Comparison of ENCODE assay signal across 12 cellular contexts in the genomic region with DNA sequence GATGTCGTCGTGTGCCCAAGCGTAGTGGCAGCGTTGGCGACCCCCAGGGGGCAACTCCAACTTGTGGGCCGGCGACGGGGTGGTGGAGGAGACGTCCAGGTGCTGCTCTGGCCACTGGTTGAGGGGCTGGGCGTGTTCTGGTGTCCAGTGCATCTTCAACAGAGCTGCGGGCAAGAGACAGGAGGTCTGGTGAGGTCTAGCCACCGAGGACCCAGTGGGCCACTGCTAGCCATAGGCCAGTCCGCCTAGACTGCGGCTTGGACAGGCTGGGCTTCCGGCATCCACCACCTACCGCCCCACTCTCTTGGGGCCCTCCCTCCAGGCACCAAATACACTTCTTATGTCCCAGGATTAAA. TPM values are rescaled to one million over a fixed set of nuclear protein-coding genes. Genes with fewer than 3 reads are reported as not detected.
DNase-seq lines count a peak whose midpoint lies in the region; ATAC-seq, FAIRE-seq and TF ChIP-seq lines count a peak whose summit lies in the region.
"Had no signal": no experiment of that assay in that cellular context is flagged by ENCODE, and none has a peak within 500 bp of the region (broad histone marks: within the 10 kb centered on the region; RNA-seq: fewer than 3 reads in every experiment).

No MANE protein-coding gene starts in this region.

- TF ChIP-seq POLR2A in A549 (IDR thresholded peaks at IDR 0.05; ENCODE audit: low read length): no peak

- peak overlapping the region; percentile 75 for H3K4me3 Mint-ChIP-seq in activated naive CD8-positive, alpha-beta T cell treated with anti-CD3 and anti-CD28 coated beads for 36 hours
- peak overlapping the region; percentile 14 for H3K4me3 Mint-ChIP-seq in memory B cell

- ATAC-seq in A549 (no peak), memory B cell (ENCODE audit: low read depth) (no peak)

- H3K4me3 ChIP-seq in A549: peak overlapping the region; percentile 94

- no peaks in the 10 kb centered on the region for H3K36me3 ChIP-seq in ES-I3 (ENCODE audit: insufficient read depth, low read length)
- H3K36me3 ChIP-seq: ascending aorta had no signal

- peak overlapping the region in 1 of 2 experiments; percentile 100; a peak in 3 of 6 replicates for H3K27ac ChIP-seq in A549
- H3K27ac ChIP-seq: ascending aorta had no signal

- 96% methylated on average over 16 of the region's 16 CpGs for WGBS in A549 (ENCODE audit: missing lambda C conversion rate)

- H3K4me1 ChIP-seq in A549 (peaks cover 33% of the 10 kb centered on the region), ES-I3 (ENCODE audit: insufficient read depth, low read length) (peaks cover 10% of the 10 kb centered on the region)
- H3K4me1 ChIP-seq: ascending aorta had no signal

- H3K4me1 Mint-ChIP-seq in activated naive CD8-positive, alpha-beta T cell treated with anti-CD3 and anti-CD28 coated beads for 36 hours: peaks cover 33% of the 10 kb centered on the region
- H3K4me1 Mint-ChIP-seq in memory B cell: peaks cover 4% of the 10 kb centered on the region

- no peak for TF ChIP-seq CTCF in A549 (IDR thresholded peaks at IDR 0.05)

- DNase-seq in A549 (ENCODE audit: low read depth in 1 of 2, low spot score in 1 of 2): no peak
- DNase-seq in activated naive CD8-positive, alpha-beta T cell treated with anti-CD3 and anti-CD28 coated beads for 36 hours: no peak
- DNase-seq in memory B cell (ENCODE audit: low spot score in 2 of 2): no peak
- DNase-seq in globus pallidus (ENCODE audit: low spot score): no peak
- no peak for DNase-seq in AG20443 (ENCODE audit: low spot score)
- no peak for DNase-seq in HTR-8/SVneo (ENCODE audit: insufficient read length, low spot score)
- DNase-seq in CD1c-positive myeloid dendritic cell (ENCODE audit: extremely low spot score): no peak
- DNase-seq: COR-L47, NCI-H1930, small intestine had no signal

- peak overlapping the region; percentile 40; the same call in 1 of the 2 replicates for H3K9ac ChIP-seq in ES-I3 (ENCODE audit: low read depth, low read length)

- H3K9me3 Mint-ChIP-seq in activated naive CD8-positive, alpha-beta T cell treated with anti-CD3 and anti-CD28 coated beads for 36 hours: no peaks in the 10 kb centered on the region
- no peaks in the 10 kb centered on the region for H3K9me3 Mint-ChIP-seq in memory B cell

- FAIRE-seq in A549 (lab: Jason Lieb, UNC): no peak
- no peak for FAIRE-seq in HTR-8/SVneo (lab: Jason Lieb, UNC)
- FAIRE-seq: small intestine had no signal

- POLR2A ChIA-PET in A549 (lab: Yijun Ruan, JAX): no interaction called here

- no peaks in the 10 kb centered on the region for H3K27me3 Mint-ChIP-seq in activated naive CD8-positive, alpha-beta T cell treated with anti-CD3 and anti-CD28 coated beads for 36 hours
- H3K27me3 Mint-ChIP-seq in memory B cell: peaks cover 22% of the 10 kb centered on the region

- TF ChIP-seq EP300 in A549 (IDR thresholded peaks at IDR 0.05): no peak

- H3K9me3 ChIP-seq in A549 (no peaks in the 10 kb centered on the region), ES-I3 (ENCODE audit: control insufficient read depth, insufficient read depth, low read length) (no peaks in the 10 kb centered on the region)
- H3K9me3 ChIP-seq: ascending aorta had no signal

- peak overlapping the region; percentile 29 for H3K27ac Mint-ChIP-seq in activated naive CD8-positive, alpha-beta T cell treated with anti-CD3 and anti-CD28 coated beads for 36 hours
- H3K27ac Mint-ChIP-seq in memory B cell: no peak overlapping the region

- no peak for TF ChIP-seq RAD21 in A549 (conservative IDR thresholded peaks at IDR 0.05 in 1 of 2, IDR thresholded peaks at IDR 0.05 in 1 of 2)

- peak overlapping the region; percentile 90 for H3K4me2 ChIP-seq in A549

- no peaks in the 10 kb centered on the region for H3K36me3 Mint-ChIP-seq in activated naive CD8-positive, alpha-beta T cell treated with anti-CD3 and anti-CD28 coated beads for 36 hours
- no peaks in the 10 kb centered on the region for H3K36me3 Mint-ChIP-seq in memory B cell

- CTCF ChIA-PET in A549 (lab: Yijun Ruan, JAX): interaction anchor here (2.9 to 5.0 kb wide), 3 partner anchors 10 to 402 kb away, joined by 17 to 92 read pairs (median 18); no protein-coding TSS in a partner anchor

TF ChIP-seq in A549, 52 proteins besides CTCF, POLR2A, EP300 and RAD21:
- TF ChIP-seq, protein P1, sequence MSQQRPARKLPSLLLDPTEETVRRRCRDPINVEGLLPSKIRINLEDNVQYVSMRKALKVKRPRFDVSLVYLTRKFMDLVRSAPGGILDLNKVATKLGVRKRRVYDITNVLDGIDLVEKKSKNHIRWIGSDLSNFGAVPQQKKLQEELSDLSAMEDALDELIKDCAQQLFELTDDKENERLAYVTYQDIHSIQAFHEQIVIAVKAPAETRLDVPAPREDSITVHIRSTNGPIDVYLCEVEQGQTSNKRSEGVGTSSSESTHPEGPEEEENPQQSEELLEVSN (IDR thresholded peaks at IDR 0.05; ENCODE audit: borderline replicate concordance, low read depth): no peak
- TF ChIP-seq EHF (CRISPR knock-in tag; IDR thresholded peaks at IDR 0.05) (no peak), ZC3H11A (IDR thresholded peaks at IDR 0.05) (no peak), BHLHE40 (IDR thresholded peaks at IDR 0.05; ENCODE audit: low read depth, low read length) (no peak), JUN (IDR thresholded peaks at IDR 0.05) (no peak), HOXA7 (CRISPR knock-in tag; IDR thresholded peaks at IDR 0.05) (no peak), CBX2 (IDR thresholded peaks at IDR 0.05; ENCODE audit: borderline replicate concordance, low read depth) (no peak), TP53 (CRISPR knock-in tag; IDR thresholded peaks at IDR 0.05) (no peak), HOXB5 (CRISPR knock-in tag; IDR thresholded peaks at IDR 0.05) (no peak), JUNB (IDR thresholded peaks at IDR 0.05) (no peak), CHD2 (IDR thresholded peaks at IDR 0.05; ENCODE audit: low read length, partially characterized antibody) (no peak)

RNA-seq across cellular contexts. Expression of gene FIGNL2, which starts 26.3 kb away (rescaled TPM):
- polyA plus RNA-seq in A549 (2011; rRNA removed): 0.22 and 0.26 TPM in 2 replicates
- 0.26 and 0.38 TPM in 2 replicates for polyA plus RNA-seq in A549 (2012; cell fraction: cytosol; rRNA removed)
- 0.71 and 1.2 TPM in 2 replicates for polyA plus RNA-seq in A549 (2012; cell fraction: nucleus; rRNA removed)
- polyA plus RNA-seq in A549 (2017; fragmentation: RNase III; extraction: RNeasy Plus Mini Kit Qiagen cat#74134 plus additional on column Dnase treatment): 0.36 to 0.46 TPM (median 0.38 TPM) in 3 replicates
- polyA minus RNA-seq in A549 (2011; rRNA and poly(A)+ RNA removed): 1.3 and 1.7 TPM in 2 replicates
- total RNA-seq in activated naive CD8-positive, alpha-beta T cell treated with anti-CD3 and anti-CD28 coated beads for 36 hours: under 1 TPM; 0.29 to 0.40 TPM
- total RNA-seq: ascending aorta had no signal
